In the genomic region with DNA sequence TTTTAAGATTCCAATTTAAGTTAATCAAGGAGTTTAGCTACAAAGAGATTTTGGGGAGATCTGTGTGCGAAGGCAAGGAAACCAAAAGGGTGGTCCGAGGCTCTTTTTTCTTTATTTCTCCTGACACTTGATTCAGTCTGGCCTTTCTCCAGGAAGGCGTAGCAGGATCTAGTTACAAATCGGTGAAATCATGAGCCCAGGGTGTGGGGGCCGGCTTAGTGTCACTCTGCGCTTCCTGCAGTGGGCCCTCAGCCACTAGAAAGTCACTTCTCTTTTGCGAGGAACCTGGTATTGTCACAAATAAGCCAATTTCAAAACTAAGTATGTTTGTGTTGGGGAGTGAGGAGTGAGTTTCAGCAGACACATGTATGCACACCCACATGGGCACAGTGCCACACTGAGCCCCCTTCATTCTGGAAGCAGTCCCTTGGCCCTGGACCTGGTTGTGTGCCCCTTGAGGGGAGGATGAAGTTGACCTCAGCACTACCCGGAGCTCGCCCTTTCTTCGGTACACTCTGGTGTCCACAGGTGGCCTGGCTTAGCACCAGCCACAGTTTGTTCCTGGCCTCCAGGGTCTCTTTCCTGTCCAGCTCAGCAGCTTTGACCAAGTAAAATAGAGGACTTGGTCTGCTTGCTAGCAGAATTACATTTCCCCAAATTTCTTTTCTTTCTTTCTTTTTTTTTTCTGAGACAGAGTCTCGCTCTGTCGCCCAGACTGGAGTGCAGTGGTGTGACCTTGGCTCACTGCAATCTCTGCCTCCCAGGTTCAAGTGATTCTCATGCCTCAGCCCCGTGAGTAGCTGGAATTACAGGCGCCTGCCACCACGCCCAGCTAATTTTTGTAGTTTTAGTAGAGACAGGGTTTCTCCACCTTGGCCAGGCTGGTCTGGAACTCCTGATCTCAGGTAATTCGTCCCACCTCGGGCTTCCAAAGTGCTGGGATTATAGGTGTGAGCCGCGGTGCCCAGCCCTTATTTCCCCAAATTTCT, we compare ENCODE assay signal across 14 cellular contexts.
DNase-seq lines count a peak whose midpoint lies in the region; ATAC-seq and TF ChIP-seq lines count a peak whose summit lies in the region.
"Had no signal": no experiment of that assay in that cellular context is flagged by ENCODE, and none has a peak within 500 bp of the region (broad histone marks: within the 10 kb centered on the region; RNA-seq: fewer than 3 reads in every experiment).

No MANE protein-coding gene starts in this region.

- H3K4me3 ChIP-seq in A673 (ENCODE audit: low read depth, low read length, poor library complexity, severe bottlenecking): no peak overlapping the region
- H3K4me3 ChIP-seq in gastroesophageal sphincter: no peak overlapping the region
- H3K4me3 ChIP-seq: cardiac muscle cell, right lobe of liver had no signal

- WGBS in gastroesophageal sphincter (ENCODE audit: low coverage in 1 of 2), 2 donors: 60 to 71% methylated on average over 9 to 19 of the region's 19 CpGs

- TF ChIP-seq RAD21 in Ishikawa (IDR thresholded peaks at IDR 0.05; ENCODE audit: low read depth): 0 out of 2 replicates have a peak, but pooled peaks have one; percentile 5

- DNase-seq in A673 (ENCODE audit: low spot score) (peak; percentile 19), nephron progenitor cell (no peak), NCI-H748 (lab: John Stamatoyannopoulos, UW; ENCODE audit: unreplicated experiment) (no peak), DMS79 (lab: John Stamatoyannopoulos, UW) (no peak)
- DNase-seq in effector CD4-positive, alpha-beta T cell: no peak
- no peak for DNase-seq in natural killer cell treated with Interleukin-12 subunit alpha and Interleukin-12 subunit beta and Interleukin-15 and Interleukin-18, amount 100 ng/mL, for 72 hours (ENCODE audit: low spot score)
- DNase-seq: activated CD4-positive, alpha-beta T cell treated with anti-CD3 and anti-CD28 coated beads for 1 hour; CD4-positive, alpha-beta memory T cell; DMS79 treated with DMSO at 0.1 percent for 48 hours; NCI-H524 treated with DMSO at 0.1 percent for 48 hours; right lobe of liver had no signal

- ATAC-seq in gastroesophageal sphincter: no peak
- ATAC-seq in natural killer cell treated with Interleukin-12 subunit alpha and Interleukin-12 subunit beta and Interleukin-15 and Interleukin-18, amount 100 ng/mL, for 72 hours: no peak
- ATAC-seq: right lobe of liver had no signal

- no peaks in the 10 kb centered on the region for H3K9me3 ChIP-seq in A673 (ENCODE audit: low read depth, low read length, poor library complexity, severe bottlenecking)
- no peaks in the 10 kb centered on the region for H3K9me3 ChIP-seq in gastroesophageal sphincter
- H3K9me3 ChIP-seq: right lobe of liver had no signal

- peaks cover 3% of the 10 kb centered on the region for H3K27me3 Mint-ChIP-seq in nephron progenitor cell (ENCODE audit: low read depth, poor library complexity)
- peaks cover 6 to 12% of the 10 kb centered on the region in 2 donors for H3K27me3 Mint-ChIP-seq in natural killer cell treated with Interleukin-12 subunit alpha and Interleukin-12 subunit beta and Interleukin-15 and Interleukin-18, amount 100 ng/mL, for 72 hours

- H3K27ac ChIP-seq in A673 (ENCODE audit: low read depth, low read length, poor library complexity, severe bottlenecking): no peak overlapping the region
- H3K27ac ChIP-seq in gastroesophageal sphincter: peak overlapping the region in 3 of 4 donors; percentile 37 to 68 (median 52)
- H3K27ac ChIP-seq: cardiac muscle cell, right lobe of liver had no signal

- BruUV-seq in A673 (replicated peaks; lab: Mats Ljungman, UMichigan): no TSS peak

- POLR2A ChIA-PET in A673 (lab: Charles Lee; ENCODE audit: low non-redundant PET): no interaction called here

- peaks cover 52% of the 10 kb centered on the region for H3K4me1 Mint-ChIP-seq in nephron progenitor cell
- H3K4me1 Mint-ChIP-seq in natural killer cell treated with Interleukin-12 subunit alpha and Interleukin-12 subunit beta and Interleukin-15 and Interleukin-18, amount 100 ng/mL, for 72 hours (ENCODE audit: low read depth in 2 of 2): no peaks in the 10 kb centered on the region
- H3K4me1 Mint-ChIP-seq: CD4-positive, alpha-beta memory T cell had no signal

- CTCF ChIA-PET in A673 (lab: Charles Lee): no interaction called here

- H3K36me3 Mint-ChIP-seq in nephron progenitor cell (ENCODE audit: low read depth): peaks cover 4% of the 10 kb centered on the region
- no peaks in the 10 kb centered on the region for H3K36me3 Mint-ChIP-seq in natural killer cell treated with Interleukin-12 subunit alpha and Interleukin-12 subunit beta and Interleukin-15 and Interleukin-18, amount 100 ng/mL, for 72 hours
- H3K36me3 Mint-ChIP-seq: CD4-positive, alpha-beta memory T cell had no signal

- TF ChIP-seq EP300 in Ishikawa (IDR thresholded peaks at IDR 0.05; ENCODE audit: borderline replicate concordance) (peak; percentile 8; the same call in 1 of the 2 replicates), gastroesophageal sphincter (IDR thresholded peaks at IDR 0.05) (no peak)

- intact Hi-C loops in A673 (cut with micrococcal nuclease; ENCODE audit: unreplicated experiment): no loop called here

- no peaks in the 10 kb centered on the region for H3K9me3 Mint-ChIP-seq in nephron progenitor cell
- H3K9me3 Mint-ChIP-seq in natural killer cell treated with Interleukin-12 subunit alpha and Interleukin-12 subunit beta and Interleukin-15 and Interleukin-18, amount 100 ng/mL, for 72 hours: no peaks in the 10 kb centered on the region
- H3K9me3 Mint-ChIP-seq: CD4-positive, alpha-beta memory T cell had no signal

- H3K27me3 ChIP-seq in A673 (replicated peaks; ENCODE audit: insufficient read depth, low read depth, low read length, poor library complexity): no peaks in the 10 kb centered on the region
- H3K27me3 ChIP-seq in gastroesophageal sphincter: no peaks in the 10 kb centered on the region
- H3K27me3 ChIP-seq: cardiac muscle cell, right lobe of liver had no signal

- H3K36me3 ChIP-seq in A673 (ENCODE audit: insufficient read depth, low read length, poor library complexity, severe bottlenecking) (no peaks in the 10 kb centered on the region), gastroesophageal sphincter (peaks cover 0 to 5% of the 10 kb centered on the region in 2 donors)
- H3K36me3 ChIP-seq: cardiac muscle cell, right lobe of liver had no signal

- TF ChIP-seq POLR2A in gastroesophageal sphincter (IDR thresholded peaks at IDR 0.05): no peak

- H3K4me1 ChIP-seq in A673 (ENCODE audit: insufficient read depth, low read length, poor library complexity, severe bottlenecking): no peaks in the 10 kb centered on the region
- H3K4me1 ChIP-seq in gastroesophageal sphincter: peaks cover 0 to 80% (median 18%) of the 10 kb centered on the region in 3 donors

- no peak overlapping the region for H3K4me3 Mint-ChIP-seq in nephron progenitor cell
- no peak overlapping the region for H3K4me3 Mint-ChIP-seq in natural killer cell treated with Interleukin-12 subunit alpha and Interleukin-12 subunit beta and Interleukin-15 and Interleukin-18, amount 100 ng/mL, for 72 hours
- H3K4me3 Mint-ChIP-seq: CD4-positive, alpha-beta memory T cell had no signal

- H3K27ac Mint-ChIP-seq in nephron progenitor cell: peak overlapping the region; percentile 91
- H3K27ac Mint-ChIP-seq in natural killer cell treated with Interleukin-12 subunit alpha and Interleukin-12 subunit beta and Interleukin-15 and Interleukin-18, amount 100 ng/mL, for 72 hours: no peak overlapping the region
- H3K27ac Mint-ChIP-seq: CD4-positive, alpha-beta memory T cell had no signal

- TF ChIP-seq CTCF in A673 (conservative IDR thresholded peaks at IDR 0.05; ENCODE audit: low read depth, low read length): no peak
- TF ChIP-seq CTCF in gastroesophageal sphincter (IDR thresholded peaks at IDR 0.05): no peak
- TF ChIP-seq CTCF in nephron progenitor cell (IDR thresholded peaks at IDR 0.05): no peak

TF ChIP-seq in Ishikawa, 13 proteins besides CTCF, POLR2A, EP300 and RAD21 (continues in another document):
- TF ChIP-seq CEBPB (IDR thresholded peaks at IDR 0.05) (no peak), FOXM1 (IDR thresholded peaks at IDR 0.05; ENCODE audit: borderline replicate concordance, low read depth) (no peak), CREB1 (IDR thresholded peaks at IDR 0.05; ENCODE audit: low read depth) (no peak), TAF1 (IDR thresholded peaks at IDR 0.05; ENCODE audit: low read depth) (no peak), TEAD4 (IDR thresholded peaks at IDR 0.05) (no peak), TCF12 (IDR thresholded peaks at IDR 0.05; ENCODE audit: low read depth) (peak; percentile 8; the same call in 1 of the 2 replicates), NFIC (IDR thresholded peaks at IDR 0.05) (peak; percentile 57), EGR1 (IDR thresholded peaks at IDR 0.05) (no peak)
- TF ChIP-seq, protein P1, sequence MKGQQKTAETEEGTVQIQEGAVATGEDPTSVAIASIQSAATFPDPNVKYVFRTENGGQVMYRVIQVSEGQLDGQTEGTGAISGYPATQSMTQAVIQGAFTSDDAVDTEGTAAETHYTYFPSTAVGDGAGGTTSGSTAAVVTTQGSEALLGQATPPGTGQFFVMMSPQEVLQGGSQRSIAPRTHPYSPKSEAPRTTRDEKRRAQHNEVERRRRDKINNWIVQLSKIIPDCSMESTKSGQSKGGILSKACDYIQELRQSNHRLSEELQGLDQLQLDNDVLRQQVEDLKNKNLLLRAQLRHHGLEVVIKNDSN (IDR thresholded peaks at IDR 0.05): no peak
- TF ChIP-seq, protein P2, sequence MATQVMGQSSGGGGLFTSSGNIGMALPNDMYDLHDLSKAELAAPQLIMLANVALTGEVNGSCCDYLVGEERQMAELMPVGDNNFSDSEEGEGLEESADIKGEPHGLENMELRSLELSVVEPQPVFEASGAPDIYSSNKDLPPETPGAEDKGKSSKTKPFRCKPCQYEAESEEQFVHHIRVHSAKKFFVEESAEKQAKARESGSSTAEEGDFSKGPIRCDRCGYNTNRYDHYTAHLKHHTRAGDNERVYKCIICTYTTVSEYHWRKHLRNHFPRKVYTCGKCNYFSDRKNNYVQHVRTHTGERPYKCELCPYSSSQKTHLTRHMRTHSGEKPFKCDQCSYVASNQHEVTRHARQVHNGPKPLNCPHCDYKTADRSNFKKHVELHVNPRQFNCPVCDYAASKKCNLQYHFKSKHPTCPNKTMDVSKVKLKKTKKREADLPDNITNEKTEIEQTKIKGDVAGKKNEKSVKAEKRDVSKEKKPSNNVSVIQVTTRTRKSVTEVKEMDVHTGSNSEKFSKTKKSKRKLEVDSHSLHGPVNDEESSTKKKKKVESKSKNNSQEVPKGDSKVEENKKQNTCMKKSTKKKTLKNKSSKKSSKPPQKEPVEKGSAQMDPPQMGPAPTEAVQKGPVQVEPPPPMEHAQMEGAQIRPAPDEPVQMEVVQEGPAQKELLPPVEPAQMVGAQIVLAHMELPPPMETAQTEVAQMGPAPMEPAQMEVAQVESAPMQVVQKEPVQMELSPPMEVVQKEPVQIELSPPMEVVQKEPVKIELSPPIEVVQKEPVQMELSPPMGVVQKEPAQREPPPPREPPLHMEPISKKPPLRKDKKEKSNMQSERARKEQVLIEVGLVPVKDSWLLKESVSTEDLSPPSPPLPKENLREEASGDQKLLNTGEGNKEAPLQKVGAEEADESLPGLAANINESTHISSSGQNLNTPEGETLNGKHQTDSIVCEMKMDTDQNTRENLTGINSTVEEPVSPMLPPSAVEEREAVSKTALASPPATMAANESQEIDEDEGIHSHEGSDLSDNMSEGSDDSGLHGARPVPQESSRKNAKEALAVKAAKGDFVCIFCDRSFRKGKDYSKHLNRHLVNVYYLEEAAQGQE (IDR thresholded peaks at IDR 0.05; ENCODE audit: low read depth): no peak
